21 cellular contexts compared by ENCODE assay signal in genomic region chr3:167203062-167203461, GRCh38.
"Had no signal": no experiment of that assay in that cellular context is flagged by ENCODE, and none has a peak within 500 bp of the region (broad histone marks: within the 10 kb centered on the region; RNA-seq: fewer than 3 reads in every experiment).

No MANE protein-coding gene starts in this region.

- DNase-seq: dermis blood vessel endothelial cell; effector memory CD4-positive, alpha-beta T cell; esophagus squamous epithelium; foreskin melanocyte; glutamatergic neuron; mesenchymal stem cell; midbrain; naive thymus-derived CD8-positive, alpha-beta T cell; nephron progenitor cell; nucleus accumbens; posterior cingulate gyrus; spleen; stimulated activated CD4-positive, alpha-beta T cell treated with anti-CD3 and anti-CD28 coated beads, Interleukin-4, amount 100 ng/mL, for 4 hours; stimulated activated naive CD8-positive, alpha-beta T cell treated with anti-CD3 and anti-CD28 coated beads, Interleukin-15, Interleukin-2, amounts not matched to agents 100 U/mL and 50 U/mL, for 24 hours; substantia nigra; testis; tibial artery had no signal

- H3K4me1 Mint-ChIP-seq: naive thymus-derived CD8-positive, alpha-beta T cell; nephron progenitor cell; stimulated activated memory B cell treated with anti-CD40 and anti-IgM and Interleukin-4, amounts not matched to agents 10 μg/mL and 1 μg/mL and 100 μg/mL, for 72 hours had no signal

- H3K36me3 ChIP-seq: esophagus squamous epithelium, spleen, tibial artery had no signal

- H3K27me3 Mint-ChIP-seq: stimulated activated memory B cell treated with anti-CD40 and anti-IgM and Interleukin-4, amounts not matched to agents 10 μg/mL and 1 μg/mL and 100 μg/mL, for 72 hours; type B pancreatic cell had no signal

- H3K36me3 Mint-ChIP-seq: naive thymus-derived CD8-positive, alpha-beta T cell; stimulated activated memory B cell treated with anti-CD40 and anti-IgM and Interleukin-4, amounts not matched to agents 10 μg/mL and 1 μg/mL and 100 μg/mL, for 72 hours; type B pancreatic cell had no signal

- H3K4me3 Mint-ChIP-seq: naive thymus-derived CD8-positive, alpha-beta T cell; nephron progenitor cell; stimulated activated memory B cell treated with anti-CD40 and anti-IgM and Interleukin-4, amounts not matched to agents 10 μg/mL and 1 μg/mL and 100 μg/mL, for 72 hours; type B pancreatic cell had no signal

- H3K27ac ChIP-seq: coronary artery, esophagus squamous epithelium, spleen, testis, tibial artery had no signal

- H3K4me1 ChIP-seq: esophagus squamous epithelium, spleen, testis, tibial artery had no signal

- ATAC-seq: naive thymus-derived CD8-positive, alpha-beta T cell; sciatic nerve; stimulated activated memory B cell treated with anti-CD40 and anti-IgM and Interleukin-4, amounts not matched to agents 10 μg/mL and 1 μg/mL and 100 μg/mL, for 72 hours; stimulated activated naive CD8-positive, alpha-beta T cell treated with anti-CD3 and anti-CD28 coated beads, Interleukin-15, Interleukin-2, amounts not matched to agents 100 U/mL and 50 U/mL, for 24 hours had no signal

- H3K9me3 Mint-ChIP-seq: nephron progenitor cell, type B pancreatic cell had no signal

- H3K27ac Mint-ChIP-seq: naive thymus-derived CD8-positive, alpha-beta T cell; nephron progenitor cell; stimulated activated memory B cell treated with anti-CD40 and anti-IgM and Interleukin-4, amounts not matched to agents 10 μg/mL and 1 μg/mL and 100 μg/mL, for 72 hours; type B pancreatic cell had no signal

- H3K4me3 ChIP-seq: coronary artery, esophagus squamous epithelium, spleen, testis, tibial artery had no signal

- H3K27me3 ChIP-seq: esophagus squamous epithelium, spleen, testis, tibial artery had no signal

- H3K9me3 ChIP-seq: esophagus squamous epithelium, spleen, testis, tibial artery had no signal
